Comparison of ENCODE assay signal across 26 cellular contexts in the genomic region with DNA sequence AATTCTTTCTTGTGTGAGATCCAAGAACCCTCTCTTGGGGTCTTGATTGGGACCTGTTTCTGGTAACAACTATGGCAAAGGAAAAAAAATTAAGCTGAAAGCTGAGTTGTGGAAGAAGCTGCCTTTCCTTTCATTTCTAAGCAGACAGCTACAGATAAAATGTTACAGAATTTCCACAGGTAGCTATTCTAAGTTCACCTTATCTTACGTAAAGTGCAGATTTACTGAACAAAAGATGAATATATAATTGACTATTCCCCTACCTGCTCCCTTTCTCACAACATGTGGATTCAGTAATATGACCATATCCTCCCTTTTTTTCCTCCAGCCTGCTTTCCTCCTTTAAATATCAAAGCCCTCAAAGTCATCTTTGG. TPM values are rescaled to one million over a fixed set of nuclear protein-coding genes. Genes with fewer than 3 reads are reported as not detected.
"Had no signal": no experiment of that assay in that cellular context is flagged by ENCODE, and none has a peak within 500 bp of the region (broad histone marks: within the 10 kb centered on the region; RNA-seq: fewer than 3 reads in every experiment).

No MANE protein-coding gene starts in this region.

- H3K36me3 ChIP-seq: heart right ventricle, ovary, prostate gland, right atrium auricular region, tibial artery, vagina had no signal

- H3K27ac Mint-ChIP-seq: activated CD4-positive, alpha-beta memory T cell treated with anti-CD3 and anti-CD28 coated beads, Interleukin-2, amount 10 ng/mL, durations not matched to agents 7 days and 5 days; activated CD4-positive, alpha-beta T cell treated with anti-CD3 and anti-CD28 coated beads, Interleukin-2, amount 10 ng/mL, durations not matched to agents 24 days and 14 days; activated naive CD8-positive, alpha-beta T cell treated with anti-CD3 and anti-CD28 coated beads, Interleukin-2, amount 50 U/mL, for 24 hours; activated T-helper 1 cell treated with anti-CD3 and anti-CD28 coated beads, Interleukin-12 subunit alpha, Interleukin-12 subunit beta, Interleukin-2, Interleukin-4 antibody, amounts not matched to agents 30 ng/mL and 10 ng/mL and 1 ng/mL, durations not matched to agents 14 hours and 24 hours and 36 hours; natural killer cell; stimulated activated naive CD8-positive, alpha-beta T cell treated with anti-CD3 and anti-CD28 coated beads, Interleukin-15, Interleukin-2, amounts not matched to agents 100 ng/mL and 50 ng/mL, for 24 hours had no signal

- H3K4me1 ChIP-seq: prostate gland had no signal

- ATAC-seq: activated CD4-positive, CD25-positive, alpha-beta regulatory T cell treated with anti-CD3 and anti-CD28 coated beads, Interleukin-2, amount 50 U/mL, for 24 hours; activated naive CD8-positive, alpha-beta T cell treated with anti-CD3 and anti-CD28 coated beads, Interleukin-2, amount 50 U/mL, for 24 hours; natural killer cell had no signal

- H3K4me3 Mint-ChIP-seq: activated CD4-positive, alpha-beta memory T cell treated with anti-CD3 and anti-CD28 coated beads, Interleukin-2, amount 10 ng/mL, durations not matched to agents 7 days and 5 days; activated CD4-positive, alpha-beta T cell treated with anti-CD3 and anti-CD28 coated beads, Interleukin-2, amount 10 ng/mL, durations not matched to agents 24 days and 14 days; activated naive CD8-positive, alpha-beta T cell treated with anti-CD3 and anti-CD28 coated beads, Interleukin-2, amount 50 U/mL, for 24 hours; activated T-helper 1 cell treated with anti-CD3 and anti-CD28 coated beads, Interleukin-12 subunit alpha, Interleukin-12 subunit beta, Interleukin-2, Interleukin-4 antibody, amounts not matched to agents 30 ng/mL and 10 ng/mL and 1 ng/mL, durations not matched to agents 14 hours and 24 hours and 36 hours; natural killer cell; stimulated activated naive CD8-positive, alpha-beta T cell treated with anti-CD3 and anti-CD28 coated beads, Interleukin-15, Interleukin-2, amounts not matched to agents 100 ng/mL and 50 ng/mL, for 24 hours had no signal

- H3K9me3 Mint-ChIP-seq: activated CD4-positive, alpha-beta memory T cell treated with anti-CD3 and anti-CD28 coated beads, Interleukin-2, amount 10 ng/mL, durations not matched to agents 7 days and 5 days; activated naive CD8-positive, alpha-beta T cell treated with anti-CD3 and anti-CD28 coated beads, Interleukin-2, amount 50 U/mL, for 24 hours; activated T-helper 1 cell treated with anti-CD3 and anti-CD28 coated beads, Interleukin-12 subunit alpha, Interleukin-12 subunit beta, Interleukin-2, Interleukin-4 antibody, amounts not matched to agents 30 ng/mL and 10 ng/mL and 1 ng/mL, durations not matched to agents 14 hours and 24 hours and 36 hours; natural killer cell; stimulated activated naive CD8-positive, alpha-beta T cell treated with anti-CD3 and anti-CD28 coated beads, Interleukin-15, Interleukin-2, amounts not matched to agents 100 ng/mL and 50 ng/mL, for 24 hours had no signal

- H3K27me3 Mint-ChIP-seq: activated CD4-positive, alpha-beta T cell treated with anti-CD3 and anti-CD28 coated beads, Interleukin-2, amount 10 ng/mL, durations not matched to agents 24 days and 14 days had no signal

- H3K9me3 ChIP-seq: heart right ventricle, ovary, prostate gland, right atrium auricular region, tibial artery, vagina had no signal

- H3K4me3 ChIP-seq: heart right ventricle, ovary, prostate gland, right atrium auricular region, tibial artery, vagina had no signal

- H3K27me3 ChIP-seq: heart right ventricle, ovary, right atrium auricular region, tibial artery, vagina had no signal

- H3K36me3 Mint-ChIP-seq: natural killer cell had no signal

- H3K27ac ChIP-seq: epithelial cell of prostate, ovary, prostate gland, right atrium auricular region, tibial artery, vagina had no signal

- DNase-seq: activated CD4-positive, alpha-beta memory T cell treated with anti-CD3 and anti-CD28 coated beads, Interleukin-2, amount 10 ng/mL, durations not matched to agents 7 days and 5 days; activated CD4-positive, alpha-beta T cell treated with anti-CD3 and anti-CD28 coated beads, Interleukin-2, amount 10 ng/mL, durations not matched to agents 24 days and 14 days; activated gamma-delta T cell; activated naive CD4-positive, alpha-beta T cell treated with anti-CD3 and anti-CD28 coated beads, Interleukin-2, amount 50 U/mL, for 16 hours; activated naive CD8-positive, alpha-beta T cell treated with anti-CD3 and anti-CD28 coated beads, Interleukin-2, amount 50 U/mL, for 24 hours; activated T-cell treated with anti-CD3 and anti-CD28 coated beads for 4 hours; cerebellar nuclear complex; cortex of kidney; foreskin fibroblast; heart right ventricle; kidney; mammary epithelial cell; midbrain; natural killer cell; ovary; stimulated activated CD4-positive, alpha-beta T cell treated with anti-CD3 and anti-CD28 coated beads, Interleukin-12 subunit alpha, Interleukin-12 subunit beta, amount 100 ng/mL, for 4 hours; stimulated activated CD4-positive, alpha-beta T cell treated with anti-CD3 and anti-CD28 coated beads, Interleukin-1b, Interleukin-23, amount 100 ng/mL, for 48 hours; substantia nigra; tibial artery had no signal

RNA-seq across cellular contexts. Expression of gene CLEC3B, which starts 36.6 kb away (rescaled TPM):
- total RNA-seq: activated CD4-positive, alpha-beta memory T cell treated with anti-CD3 and anti-CD28 coated beads, Interleukin-2, amount 10 ng/mL, durations not matched to agents 7 days and 5 days; activated CD4-positive, alpha-beta T cell treated with anti-CD3 and anti-CD28 coated beads, Interleukin-2, amount 10 ng/mL, durations not matched to agents 24 days and 14 days; activated T-helper 1 cell treated with anti-CD3 and anti-CD28 coated beads, Interleukin-12 subunit alpha, Interleukin-12 subunit beta, Interleukin-2, Interleukin-4 antibody, amounts not matched to agents 30 ng/mL and 10 ng/mL and 1 ng/mL, durations not matched to agents 14 hours and 24 hours and 36 hours had no signal
